8 cellular contexts compared by ENCODE assay signal in genomic region chr2:187553908-187554703, GRCh38. TPM values are rescaled to one million over a fixed set of nuclear protein-coding genes. Genes with fewer than 3 reads are reported as not detected.
DNase-seq lines count a peak whose midpoint lies in the region; ATAC-seq, FAIRE-seq and TF ChIP-seq lines count a peak whose summit lies in the region.

Gene TFPI (minus strand): TSS chr2:187554435. CDS start chr2:187503768, 50,667 bp downstream.

- POLR2A ChIA-PET in GM12878 (lab: Charles Lee), result interaction anchor here (0.6 kb wide), 2 partner anchors 248 to 964 kb away, joined by 3 to 7 read pairs; partner anchors contain the start of gene ITGAV

- SMC1A ChIA-PET in GM12878 (lab: Charles Lee; ENCODE audit: uncharacterized antibody, unreplicated experiment), result interaction anchor here (1.0 to 2.2 kb wide), 8 partner anchors 10 to 54 kb away, joined by 3 to 13 read pairs (median 4); no protein-coding TSS in a partner anchor

- in situ Hi-C loops in GM12878 (cut with MboI) (no loop called here), GM13977 (cut with MboI; ENCODE audit: low pct_unique_long_range_greater_than_20kb, low sequenced_read_pairs, unreplicated experiment) (no loop called here)

- RAD21 ChIA-PET in GM12878 (lab: Charles Lee; ENCODE audit: unreplicated experiment), result interaction anchor here (0.6 to 1.1 kb wide), 5 partner anchors 14 to 54 kb away, joined by 3 to 6 read pairs (median 3); no protein-coding TSS in a partner anchor

- WGBS in GM12878 (ENCODE audit: insufficient coverage, insufficient replicate concordance, low lambda C conversion rate, missing lambda C conversion rate), result 4% methylated on average over 9 of the region's 9 CpGs
- 2 to 3% (median 2%) methylated on average over 9 of the region's 9 CpGs for WGBS in spleen, 5 donors

- no peaks in the 10 kb centered on the region for H3K27me3 ChIP-seq in ACC112 (ENCODE audit: insufficient read depth, low read length)
- H3K27me3 ChIP-seq in GM12878 (replicated peaks in 1 of 2; ENCODE audit: control insufficient read depth in 2 of 2, insufficient read depth in 2 of 2, low read length in 1 of 2), result no peaks in the 10 kb centered on the region
- no peaks in the 10 kb centered on the region for H3K27me3 ChIP-seq in spleen (replicated peaks in 1 of 7)

- no peak for FAIRE-seq in GM12878 (lab: Jason Lieb, UNC)

- intact Hi-C loops in GM12878 (cut with micrococcal nuclease; ENCODE audit: unreplicated experiment) (no loop called here), spleen (cut with DNase I; ENCODE audit: low total_unique reads) (no loop called here)

- H4K20me1 ChIP-seq in GM12878 (ENCODE audit: control insufficient read depth, insufficient read depth), result no peaks in the 10 kb centered on the region

- peak; percentile 60 for ATAC-seq in GM12878

- TF ChIP-seq RAD21 in GM12878 (IDR thresholded peaks at IDR 0.05; ENCODE audit: insufficient read depth, low read depth, low read length), result no peak

- no peak for TF ChIP-seq POLR2A in GM12878 (IDR thresholded peaks at IDR 0.05; ENCODE audit: low read depth, low read length)
- no peak for TF ChIP-seq POLR2A in spleen (IDR thresholded peaks at IDR 0.05)

- peaks cover 50% of the 10 kb centered on the region for H3K79me2 ChIP-seq in ACC112 (ENCODE audit: control insufficient read depth, insufficient read depth, low read length, unreplicated experiment)
- H3K79me2 ChIP-seq in GM12878 (ENCODE audit: control insufficient read depth, insufficient read depth, low read length), result no peaks in the 10 kb centered on the region

- TF ChIP-seq EP300 in GM12878 (IDR thresholded peaks at IDR 0.05; ENCODE audit: borderline replicate concordance in 1 of 2, control insufficient read depth in 1 of 2, low read depth in 2 of 2, low read length in 2 of 2), result no peak

- H3K36me3 ChIP-seq in ACC112 (ENCODE audit: insufficient read depth, low read length) (no peaks in the 10 kb centered on the region), GM12878 (ENCODE audit: control insufficient read depth in 2 of 2, insufficient read depth in 2 of 2, low read length in 1 of 2) (no peaks in the 10 kb centered on the region), spleen (no peaks in the 10 kb centered on the region)

- H3K27ac ChIP-seq in ACC112 (ENCODE audit: low read depth, low read length) (peak within 1 kb of the TSS; percentile 100), GM12878 (ENCODE audit: control insufficient read depth, insufficient read depth) (no peak within 1 kb of the TSS), spleen (peak within 1 kb of the TSS; percentile 39 to 80 (median 62))

- H3K4me3 ChIP-seq in ACC112 (ENCODE audit: low read depth, low read length) (peak within 1 kb of the TSS; percentile 94), GM12878 (no peak within 1 kb of the TSS), spleen (peak within 1 kb of the TSS; percentile 18 to 64 (median 35))

- H2AFZ ChIP-seq in ACC112 (ENCODE audit: low read length, unreplicated experiment) (peak within 1 kb of the TSS; percentile 16), GM12878 (ENCODE audit: control insufficient read depth, low read depth, low read length) (no peak within 1 kb of the TSS)

- CTCF ChIA-PET in GM12878 (lab: Yijun Ruan, JAX), result interaction anchor here (1.0 to 2.9 kb wide), 4 partner anchors 10 to 55 kb away, joined by 3 to 18 read pairs (median 4); no protein-coding TSS in a partner anchor

- no TSS peak for BruUV-seq in GM12878 (replicated peaks; lab: Mats Ljungman, UMichigan)

- H3K4me2 ChIP-seq in GM12878 (ENCODE audit: control insufficient read depth, insufficient read depth), result no peak within 1 kb of the TSS

- peaks cover 34% of the 10 kb centered on the region for H3K4me1 ChIP-seq in ACC112 (ENCODE audit: control insufficient read depth, insufficient read depth, low read length, unreplicated experiment)
- H3K4me1 ChIP-seq in GM12878 (ENCODE audit: control insufficient read depth, insufficient read depth, low read length), result no peaks in the 10 kb centered on the region
- H3K4me1 ChIP-seq in spleen, result peaks cover 0 to 20% (median 5%) of the 10 kb centered on the region in 6 donors

- TF ChIP-seq CTCF in GM12878 (IDR thresholded peaks at IDR 0.05 in 2 of 3, conservative IDR thresholded peaks at IDR 0.05 in 1 of 3; ENCODE audit: control insufficient read depth in 2 of 3, extremely low read depth in 1 of 3, insufficient read depth in 1 of 3, low read depth in 3 of 3, low read length in 3 of 3) (no peak), spleen (IDR thresholded peaks at IDR 0.05 in 8 of 11, conservative IDR thresholded peaks at IDR 0.05 in 3 of 11) (no peak), GM13977 (IDR thresholded peaks at IDR 0.05; ENCODE audit: extremely low read depth, insufficient read depth, missing control alignments) (no peak)

- H3K9me3 ChIP-seq in GM12878 (replicated peaks; ENCODE audit: control insufficient read depth, insufficient read depth, low read length), result no peaks in the 10 kb centered on the region
- peaks cover 0 to 5% (median 0%) of the 10 kb centered on the region in 8 donors for H3K9me3 ChIP-seq in spleen

- H3K9ac ChIP-seq in GM12878 (ENCODE audit: control insufficient read depth, insufficient read depth, low read length), result no peak within 1 kb of the TSS

- DNase-seq in HUDEP-2 (lab: John Stamatoyannopoulos, UW; ENCODE audit: unreplicated experiment in 76 of 76) (peak in 50 of 76 experiments; percentile 2 to 67 (median 30)), GM12878 (ENCODE audit: low read depth, low spot score) (no peak), iris pigment epithelial cell (ENCODE audit: low read depth) (peak; percentile 85), spleen (no peak), DMS79 treated with DMSO at 0.1 percent for 48 hours (lab: John Stamatoyannopoulos, UW) (no peak), germinal center (ENCODE audit: low spot score) (no peak), GM13977 (ENCODE audit: low spot score) (no peak)

TF ChIP-seq in GM12878, 131 proteins besides CTCF, POLR2A, EP300 and RAD21 (continues in another document):
- TF ChIP-seq PAX5 (IDR thresholded peaks at IDR 0.05; ENCODE audit: borderline replicate concordance, low read depth, low read length) (no peak), DPF2 (IDR thresholded peaks at IDR 0.05) (no peak), SUZ12 (IDR thresholded peaks at IDR 0.05; ENCODE audit: unreplicated experiment) (no peak), SMAD5 (IDR thresholded peaks at IDR 0.05; ENCODE audit: low read depth) (no peak), TBL1XR1 (IDR thresholded peaks at IDR 0.05; ENCODE audit: low read depth, low read length) (no peak), IRF3 (IDR thresholded peaks at IDR 0.05) (no peak), RBBP5 (conservative IDR thresholded peaks at IDR 0.05) (no peak), CHD2 (IDR thresholded peaks at IDR 0.05; ENCODE audit: borderline replicate concordance, low read depth, low read length) (no peak)

RNA-seq across cellular contexts. Expression of gene TFPI, which starts in this region (rescaled TPM):
- total RNA-seq in GM12878 (2013; cell fraction: nucleolus; rRNA removed), result 4.2 TPM in 2 replicates
- 0.17 and 0.60 TPM in 2 replicates for total RNA-seq in GM12878 (2014; rRNA removed)
- 0.18 and 0.37 TPM in 2 replicates for total RNA-seq in GM12878 (2014; rRNA removed; fragmentation: Illumina TruSeq; extraction: Trizol)
- 0.29 and 0.41 TPM in 2 replicates for total RNA-seq in GM12878 (2021)
- not detected for polyA plus RNA-seq in GM12878 (2011; ENCODE audit: low read depth)
- 0.07 and 0.29 TPM in 2 replicates for polyA plus RNA-seq in GM12878 (2011; rRNA removed)
- polyA plus RNA-seq in GM12878 (2011; cell fraction: cytosol; rRNA removed), result 0.10 TPM in 1 of 2 replicates, not detected in the other
- polyA plus RNA-seq in GM12878 (2011; cell fraction: nucleus; rRNA removed), result 0.03 and 0.04 TPM in 2 replicates
- polyA plus RNA-seq in GM12878 (2012), result 0.15 and 0.23 TPM in 2 replicates
- 0.40 and 2.3 TPM in 2 replicates for polyA plus RNA-seq in GM12878 (2014; fragmentation: Illumina TruSeq; extraction: Trizol)
- polyA plus RNA-seq in GM12878 (2014; fragmentation: Nextera tagmentation; extraction: Ambion mirVana), result under 1 TPM; 0.42 to 0.53 TPM
- 0.04 and 0.59 TPM in 2 replicates for polyA plus RNA-seq in GM12878 (2014; rRNA removed)
- polyA plus RNA-seq in GM12878 (2016; fragmentation: Nextera tagmentation; extraction: Ambion mirVana), result under 1 TPM; 0.27 to 0.29 TPM
- polyA minus RNA-seq in GM12878 (2011; rRNA and poly(A)+ RNA removed), result 0.10 and 0.44 TPM in 2 replicates
- 1.5 TPM in 1 of 2 replicates, not detected in the other for polyA minus RNA-seq in GM12878 (2011; cell fraction: cytosol; rRNA and poly(A)+ RNA removed)
- 0.10 and 0.24 TPM in 2 replicates for polyA minus RNA-seq in GM12878 (2011; cell fraction: nucleus; rRNA and poly(A)+ RNA removed)
- 100 to 1,000 TPM in 1 of 7 donors, 10 to 100 TPM in 6; 38.0 to 117 (median 57.4) TPM for total RNA-seq in spleen
- 10 to 100 TPM in 2 of 3 donors, 1 to 10 TPM in 1; 7.4 to 18.4 (median 12.0) TPM for polyA plus RNA-seq in spleen

Comparison
In these comparisons a context has a peak if more than half of its experiments do, and no peak if none do; other contexts are left out.
1. RNA of gene TFPI (total RNA-seq): 38.0 to 117 TPM in spleen; 0.17 to 4.2 TPM in GM12878; every median in the first group is over 4 times any median in the second.
2. DNase-seq: peak in HUDEP-2 (50 of 76) and iris pigment epithelial cell (single experiment); none in GM12878 (single experiment), spleen (single experiment), DMS79 treated with DMSO at 0.1 percent for 48 hours (single experiment), germinal center (single experiment) and GM13977 (single experiment).